Comparison of ENCODE assay signal across 25 cellular contexts in the genomic region with DNA sequence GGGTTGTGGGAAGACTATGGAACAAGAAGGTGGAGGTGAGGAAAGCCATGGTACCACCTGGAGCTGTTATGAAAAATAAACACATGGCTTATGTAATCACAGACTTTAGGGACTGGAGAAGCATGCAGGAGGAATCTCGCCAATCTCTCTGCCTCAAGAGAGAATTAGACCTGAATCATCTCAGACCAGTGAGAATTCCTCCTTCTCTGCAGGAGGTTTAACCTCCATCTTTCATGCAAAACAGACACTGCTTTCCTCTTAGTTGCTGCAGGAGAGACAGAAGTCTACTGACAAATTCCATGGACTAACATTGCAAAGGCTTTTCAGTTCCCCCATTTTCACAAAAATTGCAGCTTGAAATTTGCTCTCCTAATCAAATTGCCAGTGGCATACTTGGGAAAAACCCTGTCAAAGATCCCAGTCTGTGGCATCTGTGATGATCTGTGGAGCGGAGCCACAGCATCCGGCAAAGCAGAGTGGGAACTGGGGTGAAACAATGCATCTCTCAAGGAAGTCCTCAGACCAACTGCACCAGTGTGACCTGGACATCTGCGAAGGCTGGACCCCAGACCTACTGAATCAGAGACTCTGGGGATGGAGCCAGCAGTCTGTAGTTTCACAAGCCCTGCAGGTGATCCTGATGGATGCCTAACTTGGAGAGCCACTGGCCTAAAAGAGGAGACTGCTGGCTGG. TPM values are rescaled to one million over a fixed set of nuclear protein-coding genes. Genes with fewer than 3 reads are reported as not detected.
DNase-seq lines count a peak whose midpoint lies in the region; ATAC-seq and TF ChIP-seq lines count a peak whose summit lies in the region.
"Had no signal": no experiment of that assay in that cellular context is flagged by ENCODE, and none has a peak within 500 bp of the region (broad histone marks: within the 10 kb centered on the region; RNA-seq: fewer than 3 reads in every experiment).

No MANE protein-coding gene starts in this region.

- no peaks in the 10 kb centered on the region for H3K9me3 Mint-ChIP-seq in activated CD4-positive, alpha-beta T cell treated with anti-CD3 and anti-CD28 coated beads for 36 hours (ENCODE audit: low read depth)
- H3K9me3 Mint-ChIP-seq in Caco-2 (ENCODE audit: unreplicated experiment) = no peaks in the 10 kb centered on the region
- H3K9me3 Mint-ChIP-seq: CD4-positive, alpha-beta T cell had no signal

- no peak overlapping the region for H3K27ac ChIP-seq in GM23248
- H3K27ac ChIP-seq: BLaER1 treated with 17β-estradiol and CSF1 and Interleukin-3, amounts not matched to agents 10 nM and 100 nM; PC-9 had no signal

- H3K27me3 ChIP-seq in GM23248 (replicated peaks; ENCODE audit: insufficient read depth) (no peaks in the 10 kb centered on the region; the same call in 1 of the 2 replicates), Caco-2 (replicated peaks; ENCODE audit: control insufficient read depth, insufficient read depth, low read length) (no peaks in the 10 kb centered on the region; the same call in 1 of the 2 replicates)

- H3K79me2 ChIP-seq in GM23248 (ENCODE audit: insufficient read depth) = no peaks in the 10 kb centered on the region

- H4K20me1 ChIP-seq in GM23248 (ENCODE audit: insufficient read depth) = no peaks in the 10 kb centered on the region
- H4K20me1 ChIP-seq: BLaER1 treated with 17β-estradiol and CSF1 and Interleukin-3, amounts not matched to agents 10 nM and 100 nM had no signal

- no peaks in the 10 kb centered on the region for H3K9me3 ChIP-seq in GM23248 (ENCODE audit: low read depth)
- H3K9me3 ChIP-seq in Caco-2 = no peaks in the 10 kb centered on the region
- H3K9me3 ChIP-seq: BLaER1 treated with 17β-estradiol and CSF1 and Interleukin-3, amounts not matched to agents 10 nM and 100 nM had no signal

- BruUV-seq in Caco-2 (replicated peaks; lab: Mats Ljungman, UMichigan) = no TSS peak

- no peak overlapping the region for H3K9ac ChIP-seq in GM23248
- H3K9ac ChIP-seq: BLaER1 treated with 17β-estradiol and CSF1 and Interleukin-3, amounts not matched to agents 10 nM and 100 nM had no signal

- H3K36me3 ChIP-seq in GM23248 (ENCODE audit: low read depth) = no peaks in the 10 kb centered on the region
- no peaks in the 10 kb centered on the region for H3K36me3 ChIP-seq in Caco-2 (ENCODE audit: control insufficient read depth, insufficient read depth, low read length)
- H3K36me3 ChIP-seq: BLaER1 treated with 17β-estradiol and CSF1 and Interleukin-3, amounts not matched to agents 10 nM and 100 nM had no signal

- H3F3A ChIP-seq in GM23248 (ENCODE audit: insufficient read depth) = no peaks in the 10 kb centered on the region

- H3K36me3 Mint-ChIP-seq in activated CD4-positive, alpha-beta T cell treated with anti-CD3 and anti-CD28 coated beads for 36 hours (ENCODE audit: low read depth) = no peaks in the 10 kb centered on the region
- no peaks in the 10 kb centered on the region for H3K36me3 Mint-ChIP-seq in Caco-2 (ENCODE audit: insufficient read depth, unreplicated experiment)

- in situ Hi-C loops in GM23248 (cut with MboI) = no loop called here
- in situ Hi-C loops in astrocyte of the spinal cord (cut with HindIII; ENCODE audit: low sequenced_read_pairs) = no loop called here

- DNase-seq in GM23248 (peak; percentile 8), astrocyte of the spinal cord (ENCODE audit: low read depth, low spot score) (peak; percentile 45), kidney glomerular epithelial cell (lab: John Stamatoyannopoulos, UW) (peak; percentile 41), pons (ENCODE audit: low spot score) (peak; percentile 38), Caco-2 (no peak), middle frontal gyrus (ENCODE audit: extremely low spot score, low spot score) (no peak)
- no peak for DNase-seq in activated CD4-positive, alpha-beta T cell treated with anti-CD3 and anti-CD28 coated beads for 36 hours
- DNase-seq: CD4-positive, alpha-beta T cell; DMS53; GDM1; Kasumi-1; NCI-H1092 treated with DMSO at 0.1 percent for 48 hours; NCI-H1436; NCI-H187; NCI-H2081 treated with DMSO at 0.1 percent for 48 hours; NCI-H2171 treated with DMSO at 0.1 percent for 48 hours; NCI-H446 treated with DMSO at 0.1 percent for 48 hours; NCI-H526; PC-9; Right ventricle myocardium superior; RPMI8226 had no signal

- H3K4me3 ChIP-seq in GM23248 = no peak overlapping the region
- no peak overlapping the region for H3K4me3 ChIP-seq in astrocyte of the spinal cord (ENCODE audit: low read depth, low read length)
- no peak overlapping the region for H3K4me3 ChIP-seq in Caco-2 (ENCODE audit: low read depth, low read length)
- H3K4me3 ChIP-seq: BLaER1 treated with 17β-estradiol and CSF1 and Interleukin-3, amounts not matched to agents 10 nM and 100 nM; PC-9 had no signal

- no peak overlapping the region for H2AFZ ChIP-seq in GM23248
- H2AFZ ChIP-seq: PC-9 had no signal

- 71 to 72% methylated on average over 4 of the region's 4 CpGs for WGBS in GM23248 (ENCODE audit: low coverage in 1 of 2, low lambda C conversion rate in 2 of 2, missing lambda C conversion rate in 2 of 2), 2 experiments

- no peaks in the 10 kb centered on the region for H3K9me2 ChIP-seq in GM23248 (ENCODE audit: insufficient read depth)

- H3K4me1 ChIP-seq in GM23248 (ENCODE audit: insufficient read depth) (peaks cover under 1% of the 10 kb centered on the region; the same call in 1 of the 2 replicates), Caco-2 (no peaks in the 10 kb centered on the region)

- no peak overlapping the region for H3K4me3 Mint-ChIP-seq in activated CD4-positive, alpha-beta T cell treated with anti-CD3 and anti-CD28 coated beads for 36 hours
- H3K4me3 Mint-ChIP-seq in Caco-2 (ENCODE audit: unreplicated experiment) = no peak overlapping the region
- H3K4me3 Mint-ChIP-seq: CD4-positive, alpha-beta T cell had no signal

- TF ChIP-seq CTCF in astrocyte of the spinal cord (IDR thresholded peaks at IDR 0.05; ENCODE audit: low read depth, low read length) (no peak), Caco-2 (IDR thresholded peaks at IDR 0.05; ENCODE audit: insufficient read depth in 1 of 2, low read depth in 1 of 2, low read length in 1 of 2, severe bottlenecking in 1 of 2, unreplicated experiment in 1 of 2) (no peak)

- intact Hi-C loops in activated CD4-positive, alpha-beta T cell treated with anti-CD3 and anti-CD28 coated beads for 36 hours (cut with DNase I, micrococcal nuclease) = no loop called here
- intact Hi-C loops in Caco-2 (cut with micrococcal nuclease; ENCODE audit: unreplicated experiment) = no loop called here

- POLR2A ChIA-PET in activated CD4-positive, alpha-beta T cell treated with anti-CD3 and anti-CD28 coated beads for 36 hours (lab: Charles Lee) = no interaction called here
- POLR2A ChIA-PET in Caco-2 (lab: Charles Lee) = no interaction called here

- no peaks in the 10 kb centered on the region for H3K4me1 Mint-ChIP-seq in activated CD4-positive, alpha-beta T cell treated with anti-CD3 and anti-CD28 coated beads for 36 hours
- peaks cover 1% of the 10 kb centered on the region for H3K4me1 Mint-ChIP-seq in Caco-2 (ENCODE audit: low read depth, unreplicated experiment)

- no peak for ATAC-seq in HG02763 (IDR thresholded peaks at IDR 0.05; ENCODE audit: unreplicated experiment)
- no peak for ATAC-seq in activated CD4-positive, alpha-beta T cell treated with anti-CD3 and anti-CD28 coated beads for 36 hours
- ATAC-seq: HCT116 had no signal

- peaks cover 2% of the 10 kb centered on the region for H3K27me3 Mint-ChIP-seq in activated CD4-positive, alpha-beta T cell treated with anti-CD3 and anti-CD28 coated beads for 36 hours
- no peaks in the 10 kb centered on the region for H3K27me3 Mint-ChIP-seq in Caco-2 (ENCODE audit: insufficient read depth, unreplicated experiment)

- H3K27ac Mint-ChIP-seq in activated CD4-positive, alpha-beta T cell treated with anti-CD3 and anti-CD28 coated beads for 36 hours = no peak overlapping the region
- no peak overlapping the region for H3K27ac Mint-ChIP-seq in Caco-2 (ENCODE audit: unreplicated experiment)
- H3K27ac Mint-ChIP-seq: CD4-positive, alpha-beta T cell had no signal

- H3K4me2 ChIP-seq in GM23248 (ENCODE audit: unreplicated experiment) = no peak overlapping the region
- H3K4me2 ChIP-seq: PC-9 had no signal

- CTCF ChIA-PET in activated CD4-positive, alpha-beta T cell treated with anti-CD3 and anti-CD28 coated beads for 36 hours (lab: Charles Lee) = no interaction called here
- CTCF ChIA-PET in Caco-2 (lab: Charles Lee) = interaction anchor here (0.9 kb wide), 1 partner anchor 77 kb away, joined by 9 read pairs; no protein-coding TSS in a partner anchor

RNA-seq across cellular contexts. Expression of gene NCKAP5, which starts 28.6 kb away (rescaled TPM):
- 0.65 and 1.5 TPM in 2 replicates for total RNA-seq in GM23248 (2014; rRNA removed; shearing (Covaris generic))
- polyA plus RNA-seq in GM23248 (2016; fragmentation: Nextera tagmentation; extraction: Ambion mirVana) = 0.38 and 0.86 TPM in 2 replicates
- not detected for total RNA-seq in activated CD4-positive, alpha-beta T cell treated with anti-CD3 and anti-CD28 coated beads for 36 hours
- total RNA-seq in Caco-2 (2022) = 3.5 and 3.8 TPM in 2 replicates
- total RNA-seq: CD4-positive, alpha-beta T cell; HT-29; PC-9 had no signal

Comparison
In these comparisons a context has a peak if more than half of its experiments do, and no peak if none do; other contexts are left out.
1. DNase-seq: peak in GM23248 (single experiment), astrocyte of the spinal cord (single experiment), kidney glomerular epithelial cell (single experiment) and pons (single experiment); none in activated CD4-positive, alpha-beta T cell treated with anti-CD3 and anti-CD28 coated beads for 36 hours (single experiment), Caco-2 (0 of 2) and middle frontal gyrus (single experiment).